In genomic region chr18:12068316-12068996, GRCh38 we compare ENCODE assay signal across 1 cellular context.
TF ChIP-seq lines count a peak whose summit lies in the region.

No MANE protein-coding gene starts in this region.

TF ChIP-seq in K562, 482 proteins besides CTCF, POLR2A, EP300 and RAD21:
- TF ChIP-seq CTCFL (IDR thresholded peaks at IDR 0.05; ENCODE audit: borderline replicate concordance, insufficient read depth, low read depth, low read length, poor library complexity, severe bottlenecking) (peak; percentile 70), C11orf30 (IDR thresholded peaks at IDR 0.05; ENCODE audit: low read depth) (peak; percentile 62; the same call in 1 of the 2 replicates), MAFG (tag; conservative IDR thresholded peaks at IDR 0.05) (peak; percentile 59), ZNF316 (IDR thresholded peaks at IDR 0.05) (peak; percentile 76)
